19 cellular contexts compared by ENCODE assay signal in genomic region chr22:31363885-31364284, GRCh38. TPM values are rescaled to one million over a fixed set of nuclear protein-coding genes. Genes with fewer than 3 reads are reported as not detected.
DNase-seq lines count a peak whose midpoint lies in the region; ATAC-seq, FAIRE-seq and TF ChIP-seq lines count a peak whose summit lies in the region.
"Had no signal": no experiment of that assay in that cellular context is flagged by ENCODE, and none has a peak within 500 bp of the region (broad histone marks: within the 10 kb centered on the region; RNA-seq: fewer than 3 reads in every experiment).

No MANE protein-coding gene starts in this region.

- no peak overlapping the region for H2AFZ ChIP-seq in HepG2 (ENCODE audit: low read length)

- no peak overlapping the region for H4K5ac ChIP-seq in mesendoderm (ENCODE audit: low read length)

- no peaks in the 10 kb centered on the region for H4K20me1 ChIP-seq in HepG2 (ENCODE audit: insufficient read depth, low read length)
- H4K20me1 ChIP-seq: BLaER1 had no signal

- peaks cover 14% of the 10 kb centered on the region for H3K4me1 ChIP-seq in HepG2 (ENCODE audit: insufficient read depth, low read length)
- H3K4me1 ChIP-seq in right lobe of liver = no peaks in the 10 kb centered on the region
- H3K4me1 ChIP-seq in RWPE2 (ENCODE audit: insufficient read depth, poor library complexity, severe bottlenecking) = no peaks in the 10 kb centered on the region
- no peaks in the 10 kb centered on the region for H3K4me1 ChIP-seq in mesendoderm (ENCODE audit: control insufficient read depth, low read depth, low read length)
- H3K4me1 ChIP-seq: A549, BLaER1 had no signal

- no peak overlapping the region for H3K4me2 ChIP-seq in HepG2 (ENCODE audit: low read depth, low read length)
- no peak overlapping the region for H3K4me2 ChIP-seq in mesendoderm (ENCODE audit: low read length)
- H3K4me2 ChIP-seq: A549, BLaER1, KMS-11 had no signal

- intact Hi-C loops in HepG2 (cut with micrococcal nuclease; ENCODE audit: unreplicated experiment) = no loop called here
- intact Hi-C loops in right lobe of liver (cut with DNase I) = no loop called here

- no peak overlapping the region for H3K9ac ChIP-seq in HepG2 (ENCODE audit: insufficient read depth, low read depth, low read length)
- H3K9ac ChIP-seq in mesendoderm (ENCODE audit: low read length) = no peak overlapping the region
- H3K9ac ChIP-seq: BLaER1, KMS-11 had no signal

- H2AK5ac ChIP-seq in mesendoderm (ENCODE audit: low read length) = peak overlapping the region; percentile 83

- TF ChIP-seq EP300 in HepG2 (IDR thresholded peaks at IDR 0.05; ENCODE audit: low read depth in 2 of 2, low read length in 2 of 2) (no peak), HepG2 (CRISPR knock-in tag; IDR thresholded peaks at IDR 0.05; ENCODE audit: borderline replicate concordance) (no peak)

- H3K4me3 ChIP-seq in HepG2 (replicated peaks in 1 of 3; ENCODE audit: insufficient read depth in 1 of 3, low read depth in 2 of 3, low read length in 3 of 3) (no peak overlapping the region), right lobe of liver (no peak overlapping the region), RWPE2 (ENCODE audit: severe bottlenecking) (no peak overlapping the region), mesendoderm (ENCODE audit: low read length) (no peak overlapping the region)
- H3K4me3 ChIP-seq: A549, BLaER1, HAP-1 had no signal

- H3K36me3 ChIP-seq in HepG2 (replicated peaks in 1 of 2; ENCODE audit: control insufficient read depth in 1 of 2, insufficient read depth in 2 of 2, low read length in 2 of 2) = no peaks in the 10 kb centered on the region
- no peaks in the 10 kb centered on the region for H3K36me3 ChIP-seq in right lobe of liver
- H3K36me3 ChIP-seq in RWPE2 (ENCODE audit: low read depth) = no peaks in the 10 kb centered on the region
- H3K36me3 ChIP-seq in mesendoderm (ENCODE audit: control insufficient read depth, insufficient read depth, low read length) = no peaks in the 10 kb centered on the region
- H3K36me3 ChIP-seq: BLaER1, HAP-1 had no signal

- peak overlapping the region; percentile 97 for H2BK120ac ChIP-seq in mesendoderm (ENCODE audit: low read depth, low read length)

- no peak overlapping the region for H3K23ac ChIP-seq in mesendoderm (ENCODE audit: low read length)

- TF ChIP-seq POLR2A in HepG2 (IDR thresholded peaks at IDR 0.05; ENCODE audit: insufficient read depth in 1 of 2, low read depth in 2 of 2, low read length in 2 of 2) (no peak), right lobe of liver (IDR thresholded peaks at IDR 0.05) (no peak)

- no peak for TF ChIP-seq RAD21 in HepG2 (CRISPR knock-in tag; IDR thresholded peaks at IDR 0.05)

- in situ Hi-C loops in HepG2 (cut with HindIII; ENCODE audit: extremely low pct_ligation_motif_present, low pct_unique_long_range_greater_than_20kb) = no loop called here

- peak overlapping the region; percentile 52 for H3K56ac ChIP-seq in mesendoderm (ENCODE audit: low read length)

- no peak overlapping the region for H4K8ac ChIP-seq in mesendoderm (ENCODE audit: low read depth, low read length)

- TF ChIP-seq CTCF in HepG2 (CRISPR knock-in tag; IDR thresholded peaks at IDR 0.05) (no peak), right lobe of liver (IDR thresholded peaks at IDR 0.05) (no peak), RWPE2 (IDR thresholded peaks at IDR 0.05; ENCODE audit: poor library complexity, severe bottlenecking) (no peak), omental fat pad (IDR thresholded peaks at IDR 0.05) (no peak)

- 16% methylated on average over 2 of the region's 3 CpGs for WGBS in HepG2 (ENCODE audit: low lambda C conversion rate)
- WGBS in right lobe of liver (ENCODE audit: insufficient coverage, low coverage, low lambda C conversion rate, missing lambda C conversion rate) = no CpG with 5 or more reads among the region's 3 CpGs
- no CpG with 5 or more reads among the region's 3 CpGs for WGBS in mesendoderm (ENCODE audit: extremely low coverage, insufficient coverage, low lambda C conversion rate)

- peak overlapping the region; percentile 90 for H3K18ac ChIP-seq in mesendoderm (ENCODE audit: low read length)

- H3K27ac ChIP-seq in HepG2 (ENCODE audit: extremely low read length, insufficient read depth, low read length) (no peak overlapping the region), right lobe of liver (no peak overlapping the region), RWPE2 (ENCODE audit: poor library complexity, severe bottlenecking) (no peak overlapping the region), mesendoderm (ENCODE audit: low read depth, low read length) (peak overlapping the region; percentile 46)
- H3K27ac ChIP-seq: 22Rv1, A549, BLaER1, KMS-11 had no signal

- no TSS peak for BruUV-seq in HepG2 (replicated peaks; lab: Mats Ljungman, UMichigan)

- H2BK15ac ChIP-seq in mesendoderm (replicated peaks; ENCODE audit: low read depth) = no peak overlapping the region

- CTCF ChIA-PET in HepG2 (lab: Yijun Ruan, JAX; ENCODE audit: low intra/inter-chr PET ratio, low total read pairs) = no interaction called here

- no peaks in the 10 kb centered on the region for H3K27me3 ChIP-seq in HepG2 (ENCODE audit: control insufficient read depth in 1 of 2, insufficient read depth in 2 of 2, low read length in 2 of 2)
- H3K27me3 ChIP-seq in right lobe of liver = no peaks in the 10 kb centered on the region
- no peaks in the 10 kb centered on the region for H3K27me3 ChIP-seq in RWPE2 (ENCODE audit: insufficient read depth, poor library complexity, severe bottlenecking)
- H3K27me3 ChIP-seq in mesendoderm (ENCODE audit: insufficient read depth, low read length, poor library complexity) = no peaks in the 10 kb centered on the region
- H3K27me3 ChIP-seq: BLaER1 had no signal

- ATAC-seq in HepG2 (peak; percentile 61), right lobe of liver (no peak), RWPE2 (ENCODE audit: low read depth) (no peak), omental fat pad (ENCODE audit: low FRiP score) (no peak)
- ATAC-seq: A549 had no signal

- H3K4ac ChIP-seq in mesendoderm (ENCODE audit: low read depth, low read length) = peak overlapping the region; percentile 72

- no peaks in the 10 kb centered on the region for H3K79me2 ChIP-seq in HepG2 (ENCODE audit: insufficient read depth, low read length)
- H3K79me2 ChIP-seq in mesendoderm (ENCODE audit: control insufficient read depth, insufficient read depth, low read length) = no peaks in the 10 kb centered on the region

- no peaks in the 10 kb centered on the region for H3K9me3 ChIP-seq in HepG2 (ENCODE audit: low read length)
- H3K9me3 ChIP-seq in right lobe of liver = no peaks in the 10 kb centered on the region
- H3K9me3 ChIP-seq in RWPE2 (ENCODE audit: severe bottlenecking) = no peaks in the 10 kb centered on the region
- H3K9me3 ChIP-seq: A549, BLaER1, HAP-1 had no signal

- no peak for DNase-seq in HepG2 (ENCODE audit: low spot score)
- DNase-seq in right lobe of liver = no peak
- DNase-seq in RWPE2 (ENCODE audit: low spot score) = peak; percentile 24
- no peak for DNase-seq in mesendoderm
- DNase-seq in omental fat pad (ENCODE audit: low spot score) = no peak
- no peak for DNase-seq in cerebellar nuclear complex (lab: John Stamatoyannopoulos, UW)
- no peak for DNase-seq in superior temporal gyrus (ENCODE audit: extremely low spot score)
- DNase-seq: CD4-positive, alpha-beta memory T cell; DMS153; DMS79; GDM1; HFFc6 had no signal

- FAIRE-seq in HepG2 (lab: Jason Lieb, UNC) = no peak
- FAIRE-seq: A549, H1, HTR-8/SVneo had no signal

- H2BK5ac ChIP-seq in mesendoderm (ENCODE audit: low read length) = peak overlapping the region; percentile 47

- H3K79me1 ChIP-seq in mesendoderm (ENCODE audit: low read length) = no peaks in the 10 kb centered on the region

- POLR2A ChIA-PET in HepG2 (lab: Yijun Ruan, JAX) = no interaction called here

RNA-seq across cellular contexts. Expression of gene PATZ1, which starts 17.7 kb away (rescaled TPM):
- 30.4 and 30.5 TPM in 2 replicates for total RNA-seq in HepG2 (2016; rRNA removed; fragmentation: Illumina TruSeq; extraction: Trizol)
- total RNA-seq in HepG2 (2016; cell fraction: cytosol; rRNA removed; fragmentation: Illumina TruSeq; extraction: Trizol; ENCODE audit: low read depth) = 6.2 and 6.9 TPM in 2 replicates
- 28.0 and 31.0 TPM in 2 replicates for total RNA-seq in HepG2 (2016; cell fraction: insoluble cytoplasmic fraction; rRNA removed; fragmentation: Illumina TruSeq; extraction: Trizol)
- total RNA-seq in HepG2 (2016; cell fraction: membrane; rRNA removed; fragmentation: Illumina TruSeq; extraction: Trizol) = 20.4 and 21.7 TPM in 2 replicates
- total RNA-seq in HepG2 (2016; cell fraction: nucleus; rRNA removed; fragmentation: Illumina TruSeq; extraction: Trizol) = 32.1 and 34.3 TPM in 2 replicates
- 24.9 and 26.6 TPM in 2 replicates for polyA plus RNA-seq in HepG2 (2011; rRNA removed)
- 16.9 and 18.6 TPM in 2 replicates for polyA plus RNA-seq in HepG2 (2011; cell fraction: cytosol; rRNA removed)
- polyA plus RNA-seq in HepG2 (2011; cell fraction: nucleus; rRNA removed) = 45.4 and 58.3 TPM in 2 replicates
- polyA plus RNA-seq in HepG2 (2012) = 25.7 and 29.3 TPM in 2 replicates
- 3.1 and 3.4 TPM in 2 replicates for polyA plus RNA-seq in HepG2 (2016; cell fraction: cytosol; fragmentation: Illumina TruSeq; extraction: Trizol; ENCODE audit: low read depth)
- polyA plus RNA-seq in HepG2 (2016; cell fraction: insoluble cytoplasmic fraction; fragmentation: Illumina TruSeq; extraction: Trizol; ENCODE audit: low read depth) = 32.9 and 37.5 TPM in 2 replicates
- polyA plus RNA-seq in HepG2 (2016; cell fraction: membrane; fragmentation: Illumina TruSeq; extraction: Trizol; ENCODE audit: low read depth) = 11.6 and 11.7 TPM in 2 replicates
- polyA plus RNA-seq in HepG2 (2016; cell fraction: nucleus; fragmentation: Illumina TruSeq; extraction: Trizol; ENCODE audit: insufficient read depth, low read depth) = 45.6 and 49.3 TPM in 2 replicates
- polyA minus RNA-seq in HepG2 (2011; rRNA and poly(A)+ RNA removed; ENCODE audit: low replicate concordance) = 47.7 and 108 TPM in 2 replicates
- 27.9 and 30.8 TPM in 2 replicates for polyA minus RNA-seq in HepG2 (2011; cell fraction: cytosol; rRNA and poly(A)+ RNA removed)
- polyA minus RNA-seq in HepG2 (2011; cell fraction: nucleus; rRNA and poly(A)+ RNA removed) = 54.1 and 54.8 TPM in 2 replicates
- total RNA-seq in right lobe of liver = 10 to 100 TPM in 4 of 6 experiments, 1 to 10 TPM in 2; 7.4 to 18.8 (median 11.5) TPM
- 61.5 TPM for polyA plus RNA-seq in mesendoderm (2013, experiment 1 of 2)
- 60.5 TPM for polyA plus RNA-seq in mesendoderm (2013, experiment 2 of 2)
- total RNA-seq in omental fat pad = 10 to 100 TPM; 10.8 to 15.4 (median 14.8) TPM

RNA-seq across cellular contexts. Expression of gene DRG1, which starts 35.5 kb away (rescaled TPM):
- 94.8 and 98.8 TPM in 2 replicates for total RNA-seq in HepG2 (2016; rRNA removed; fragmentation: Illumina TruSeq; extraction: Trizol)
- 58.6 and 75.0 TPM in 2 replicates for total RNA-seq in HepG2 (2016; cell fraction: cytosol; rRNA removed; fragmentation: Illumina TruSeq; extraction: Trizol; ENCODE audit: low read depth)
- 87.5 and 109 TPM in 2 replicates for total RNA-seq in HepG2 (2016; cell fraction: insoluble cytoplasmic fraction; rRNA removed; fragmentation: Illumina TruSeq; extraction: Trizol)
- total RNA-seq in HepG2 (2016; cell fraction: membrane; rRNA removed; fragmentation: Illumina TruSeq; extraction: Trizol) = 55.1 and 58.3 TPM in 2 replicates
- total RNA-seq in HepG2 (2016; cell fraction: nucleus; rRNA removed; fragmentation: Illumina TruSeq; extraction: Trizol) = 52.6 and 55.8 TPM in 2 replicates
- polyA plus RNA-seq in HepG2 (2011; rRNA removed) = 39.1 and 59.0 TPM in 2 replicates
- 41.9 and 50.0 TPM in 2 replicates for polyA plus RNA-seq in HepG2 (2011; cell fraction: cytosol; rRNA removed)
- polyA plus RNA-seq in HepG2 (2011; cell fraction: nucleus; rRNA removed) = 16.2 and 19.6 TPM in 2 replicates
- polyA plus RNA-seq in HepG2 (2012) = 50.6 and 61.7 TPM in 2 replicates
- 44.0 and 51.8 TPM in 2 replicates for polyA plus RNA-seq in HepG2 (2016; cell fraction: cytosol; fragmentation: Illumina TruSeq; extraction: Trizol; ENCODE audit: low read depth)
- 98.2 and 115 TPM in 2 replicates for polyA plus RNA-seq in HepG2 (2016; cell fraction: insoluble cytoplasmic fraction; fragmentation: Illumina TruSeq; extraction: Trizol; ENCODE audit: low read depth)
- polyA plus RNA-seq in HepG2 (2016; cell fraction: membrane; fragmentation: Illumina TruSeq; extraction: Trizol; ENCODE audit: low read depth) = 42.6 and 42.8 TPM in 2 replicates
- polyA plus RNA-seq in HepG2 (2016; cell fraction: nucleus; fragmentation: Illumina TruSeq; extraction: Trizol; ENCODE audit: insufficient read depth, low read depth) = 76.3 and 79.7 TPM in 2 replicates
- 28.2 and 51.0 TPM in 2 replicates for polyA minus RNA-seq in HepG2 (2011; rRNA and poly(A)+ RNA removed; ENCODE audit: low replicate concordance)
- polyA minus RNA-seq in HepG2 (2011; cell fraction: cytosol; rRNA and poly(A)+ RNA removed) = 38.0 and 41.7 TPM in 2 replicates
- 37.7 and 41.8 TPM in 2 replicates for polyA minus RNA-seq in HepG2 (2011; cell fraction: nucleus; rRNA and poly(A)+ RNA removed)
- total RNA-seq in right lobe of liver = 10 to 100 TPM; 24.2 to 34.7 (median 26.5) TPM
- 102 TPM for polyA plus RNA-seq in mesendoderm (2013, experiment 1 of 2)
- polyA plus RNA-seq in mesendoderm (2013, experiment 2 of 2) = 102 TPM
- 10 to 100 TPM; 59.1 to 88.7 (median 69.2) TPM for total RNA-seq in omental fat pad
